ENCODE assay signal across 8 cellular contexts in the genomic region with DNA sequence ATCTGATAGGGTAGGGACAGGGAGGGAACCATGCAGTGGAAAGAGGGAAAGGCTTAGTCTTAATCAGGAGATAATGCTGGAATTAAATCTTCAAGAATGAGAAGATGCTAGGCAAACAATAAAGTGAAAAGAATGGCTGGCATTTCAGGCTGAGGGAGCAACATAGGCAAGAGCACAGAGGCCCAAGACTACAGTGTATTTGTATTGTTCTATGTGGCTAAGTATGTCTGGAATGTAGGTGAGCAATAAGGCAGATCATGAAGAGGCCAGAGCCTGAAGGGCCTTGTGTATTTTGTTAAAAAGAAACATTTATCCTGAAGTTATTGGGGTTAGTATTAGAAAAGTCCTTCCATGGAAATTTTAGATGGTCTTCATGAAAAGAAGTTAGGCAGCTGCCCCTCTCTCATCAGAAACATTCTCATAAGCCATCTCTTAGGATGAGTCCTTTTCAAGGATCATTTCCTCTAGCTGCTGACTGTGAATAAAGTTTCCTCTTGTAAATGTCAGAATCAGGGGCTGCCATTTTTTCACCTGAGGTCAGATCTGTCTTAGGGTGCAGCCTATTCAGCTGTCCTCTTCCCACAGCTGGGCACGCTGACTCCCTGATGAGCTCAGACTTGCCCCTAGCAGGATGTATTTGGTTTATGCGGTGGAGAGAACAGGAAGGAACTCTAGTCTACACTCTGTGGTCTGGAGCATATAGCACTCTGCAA. TPM values are rescaled to one million over a fixed set of nuclear protein-coding genes. Genes with fewer than 3 reads are reported as not detected.
DNase-seq lines count a peak whose midpoint lies in the region; ATAC-seq, FAIRE-seq and TF ChIP-seq lines count a peak whose summit lies in the region.

No MANE protein-coding gene starts in this region.

- no peaks in the 10 kb centered on the region for H3K79me1 ChIP-seq in H9 (ENCODE audit: insufficient read depth, low read depth, low read length, poor library complexity, severe bottlenecking)

- H2AFZ ChIP-seq in H9 (ENCODE audit: low read length) (no peak overlapping the region), Loucy (ENCODE audit: low read length) (no peak overlapping the region)

- no peak for TF ChIP-seq CTCF in H9 (conservative IDR thresholded peaks at IDR 0.05)
- TF ChIP-seq CTCF in Loucy (conservative IDR thresholded peaks at IDR 0.05; ENCODE audit: low read length), result no peak
- no peak for TF ChIP-seq CTCF in foreskin keratinocyte (conservative IDR thresholded peaks at IDR 0.05)

- H3K36me3 ChIP-seq in Loucy (ENCODE audit: insufficient read depth, low read length), result no peaks in the 10 kb centered on the region; the same call in none of the 2 replicates

- H4K5ac ChIP-seq in H9 (ENCODE audit: insufficient read length, low read depth, low read length), result no peak overlapping the region

- no peak overlapping the region for H2BK20ac ChIP-seq in H9 (ENCODE audit: low read depth, low read length, poor library complexity, severe bottlenecking)

- peaks cover 9 to 13% of the 10 kb centered on the region in 2 experiments for H3K9me3 Mint-ChIP-seq in H9

- H3K9me3 ChIP-seq in H9 (ENCODE audit: control insufficient read depth, low read depth, low read length) (no peaks in the 10 kb centered on the region), Loucy (ENCODE audit: insufficient read depth, low read depth, low read length) (0 out of 2 replicates have a peak, but pooled peaks cover 9% of the 10 kb centered on the region)

- no peaks in the 10 kb centered on the region for H3K79me2 ChIP-seq in H9 (ENCODE audit: insufficient read depth, low read length)
- no peaks in the 10 kb centered on the region for H3K79me2 ChIP-seq in Loucy (ENCODE audit: insufficient read depth, low read length)

- no peaks in the 10 kb centered on the region for H3K27me3 Mint-ChIP-seq in H9 (ENCODE audit: low read depth)

- H3K4ac ChIP-seq in H9 (ENCODE audit: low read depth, low read length), result no peak overlapping the region

- H3K4me3 ChIP-seq in Loucy (ENCODE audit: low read length, poor library complexity, severe bottlenecking) (peak overlapping the region; percentile 11), skeletal muscle cell (ENCODE audit: low read depth, low read length) (no peak overlapping the region)

- H3K36me3 Mint-ChIP-seq in H9 (ENCODE audit: insufficient read depth in 1 of 3, low read depth in 3 of 3), result peaks cover 0 to 21% (median 11%) of the 10 kb centered on the region in 3 experiments; a peak in 5 of 7 replicates

- H3K14ac ChIP-seq in H9 (ENCODE audit: insufficient read depth, low read length), result no peak overlapping the region; the same call in 1 of the 2 replicates

- no peak overlapping the region for H3K56ac ChIP-seq in H9 (ENCODE audit: insufficient read length, low read depth, low read length)

- H2BK12ac ChIP-seq in H9 (ENCODE audit: insufficient read length, low read depth, low read length), result no peak overlapping the region

- H3K4me3 Mint-ChIP-seq in H9, result no peak overlapping the region

- peak; percentile 90 for FAIRE-seq in GM12892 (lab: Jason Lieb, UNC)

- no peak overlapping the region for H4K91ac ChIP-seq in H9 (ENCODE audit: insufficient read length, low read depth, low read length)

- H3K23me2 ChIP-seq in H9 (ENCODE audit: insufficient read length, low read depth, low read length, poor library complexity, severe bottlenecking), result no peaks in the 10 kb centered on the region

- H3K4me1 ChIP-seq in H9 (ENCODE audit: insufficient read depth, low read length) (peaks cover 3% of the 10 kb centered on the region; the same call in 1 of the 2 replicates), Loucy (ENCODE audit: insufficient read depth, low read length, poor library complexity, severe bottlenecking) (peaks cover 38% of the 10 kb centered on the region), foreskin keratinocyte (peaks cover 46% of the 10 kb centered on the region)

- ATAC-seq in foreskin keratinocyte, result peak; percentile 95

- H4K8ac ChIP-seq in H9 (replicated peaks; ENCODE audit: insufficient read length, low read depth, low read length), result no peak overlapping the region

- H3F3A ChIP-seq in Loucy (ENCODE audit: low read depth), result 0 out of 2 replicates have a peak, but pooled peaks cover 3% of the 10 kb centered on the region

- no peak overlapping the region for H2BK5ac ChIP-seq in H9 (ENCODE audit: insufficient read length, low read length)

- H3K18ac ChIP-seq in H9 (ENCODE audit: insufficient read length, low read depth, low read length), result no peak overlapping the region

- peak overlapping the region; percentile 27 for H3K27ac ChIP-seq in H9 (ENCODE audit: insufficient read length, low read depth, low read length)
- H3K27ac ChIP-seq in foreskin keratinocyte, result peak overlapping the region; percentile 17

- H3K4me2 ChIP-seq in H9 (ENCODE audit: insufficient read depth, insufficient read length, low read length) (no peak overlapping the region), Loucy (ENCODE audit: low read depth, low read length, poor library complexity, severe bottlenecking) (peak overlapping the region; percentile 65)

- no peak overlapping the region for H2BK15ac ChIP-seq in H9 (ENCODE audit: low read depth, low read length)

- no peak overlapping the region for H3K23ac ChIP-seq in H9 (ENCODE audit: insufficient read length, low read depth, low read length)

- peaks cover 15 to 19% of the 10 kb centered on the region in 2 experiments for H3K4me1 Mint-ChIP-seq in H9

- DNase-seq in GM12892 (ENCODE audit: insufficient read length), result peak; percentile 6
- DNase-seq in H9, result no peak
- DNase-seq in activated T-cell treated with anti-CD3 and anti-CD28 coated beads for 24 hours (ENCODE audit: low read depth), result peak; percentile 14
- DNase-seq in foreskin keratinocyte, result peak; percentile 94 to 96
- DNase-seq in skeletal muscle cell (ENCODE audit: low read depth), result peak; percentile 78
- DNase-seq in epidermal melanocyte (ENCODE audit: insufficient read length, low spot score), result no peak
- no peak for DNase-seq in NCI-H1105 treated with DMSO at 0.1 percent for 48 hours (lab: John Stamatoyannopoulos, UW)

- H3K9ac ChIP-seq in H9 (ENCODE audit: extremely low read depth, insufficient read length, low read length), result no peak overlapping the region
- no peak overlapping the region for H3K9ac ChIP-seq in Loucy (ENCODE audit: low read depth, low read length, poor library complexity, severe bottlenecking)

- no peak for TF ChIP-seq POLR2A in GM12892 (IDR thresholded peaks at IDR 0.05; ENCODE audit: low read depth, low read length)

- no peaks in the 10 kb centered on the region for H3K9me2 ChIP-seq in Loucy (replicated peaks; ENCODE audit: low read depth, low read length)

- no CpG with 5 or more reads among the region's 2 CpGs for WGBS in H9 (ENCODE audit: extremely low coverage, insufficient read length, low lambda C conversion rate)

- no peak overlapping the region for H2BK120ac ChIP-seq in H9 (ENCODE audit: low read depth, low read length, poor library complexity, severe bottlenecking)

- peak overlapping the region; percentile 32 to 87 (median 84); a peak in 6 of 7 replicates for H3K27ac Mint-ChIP-seq in H9

- H3T11ph ChIP-seq in H9 (ENCODE audit: low read length), result no peak overlapping the region

- no peaks in the 10 kb centered on the region for H3K27me3 ChIP-seq in H9 (ENCODE audit: insufficient read depth, low read length)
- no peaks in the 10 kb centered on the region for H3K27me3 ChIP-seq in Loucy (ENCODE audit: insufficient read depth, low read length, poor library complexity, severe bottlenecking)
- H3K27me3 ChIP-seq in foreskin keratinocyte, result no peaks in the 10 kb centered on the region

- H2AK5ac ChIP-seq in H9 (ENCODE audit: insufficient read length, low read length), result no peak overlapping the region

- H4K20me1 ChIP-seq in H9 (ENCODE audit: control insufficient read depth, insufficient read depth, insufficient read length) (no peaks in the 10 kb centered on the region), Loucy (ENCODE audit: insufficient read depth, low read length, poor library complexity, severe bottlenecking) (peaks cover 3% of the 10 kb centered on the region)

RNA-seq across cellular contexts. Expression of a gene that starts 46.3 kb away (rescaled TPM):
- polyA plus RNA-seq in GM12892 (2012; ENCODE audit: missing spikeins), result 11.8 TPM
- total RNA-seq in H9 (2021) (3.8 and 3.9 TPM in 2 replicates), foreskin keratinocyte (32.4 and 33.0 TPM in 2 replicates)
- 8.4 and 10.2 TPM in 2 replicates for polyA plus RNA-seq in foreskin keratinocyte

Comparison
In these comparisons a context has a peak if more than half of its experiments do, and no peak if none do; other contexts are left out.
1. DNase-seq: peak in GM12892 (single experiment), activated T-cell treated with anti-CD3 and anti-CD28 coated beads for 24 hours (single experiment), foreskin keratinocyte (2 of 2) and skeletal muscle cell (single experiment); none in H9 (single experiment), epidermal melanocyte (single experiment) and NCI-H1105 treated with DMSO at 0.1 percent for 48 hours (single experiment).